In the genomic region with DNA sequence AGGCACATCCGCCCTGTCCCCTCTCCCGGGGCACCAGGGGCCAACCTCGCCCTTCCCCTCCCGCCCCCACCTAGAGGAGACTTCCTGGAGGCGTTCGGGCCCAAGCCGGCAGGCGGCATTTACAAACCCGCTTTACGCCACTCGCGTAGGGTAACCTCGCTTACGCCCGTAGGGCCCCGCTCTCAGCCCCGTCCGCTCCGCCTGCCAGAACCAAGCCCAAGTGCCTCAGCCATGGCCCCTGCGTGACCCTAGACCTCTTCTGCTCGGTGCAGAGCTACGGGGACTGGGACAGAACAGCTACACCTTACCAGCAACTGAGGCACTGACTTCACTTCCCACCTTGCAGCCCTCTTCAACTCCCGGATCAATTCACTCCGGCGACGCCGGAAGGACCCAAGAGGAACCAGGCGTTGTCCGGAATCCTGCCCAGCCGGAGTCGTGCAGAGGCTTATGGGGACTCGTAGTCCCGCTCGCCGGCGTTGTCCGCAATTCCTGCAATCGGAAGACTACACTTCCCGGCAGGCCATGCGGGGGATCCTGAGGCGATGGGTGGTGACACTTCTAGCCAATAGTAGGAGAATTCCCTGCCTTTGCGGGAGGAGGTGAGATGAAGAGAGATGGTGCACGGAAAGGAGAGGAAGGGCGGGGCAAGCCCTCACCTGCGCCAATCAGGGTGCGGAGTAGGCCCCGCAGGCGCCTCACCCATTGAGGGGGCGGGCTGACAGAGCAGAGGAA, we compare ENCODE assay signal across 8 cellular contexts. TPM values are rescaled to one million over a fixed set of nuclear protein-coding genes. Genes with fewer than 3 reads are reported as not detected.
DNase-seq lines count a peak whose midpoint lies in the region; ATAC-seq and TF ChIP-seq lines count a peak whose summit lies in the region.

A gene (minus strand): TSS at position 395 of the 735 bp plus-strand sequence. CDS start 14,735 bp downstream, outside the sequence.

- H3K27me3 ChIP-seq in mammary epithelial cell (ENCODE audit: insufficient read depth, low read length) = no peaks in the 10 kb centered on the region
- H3K27me3 ChIP-seq in skeletal muscle tissue (ENCODE audit: control insufficient read depth in 3 of 3, insufficient read depth in 3 of 3, low read length in 3 of 3) = no peaks in the 10 kb centered on the region

- H3K9ac ChIP-seq in mammary epithelial cell (ENCODE audit: insufficient read depth, low read length) (peak within 1 kb of the TSS; percentile 88), skeletal muscle tissue (ENCODE audit: low read depth in 1 of 3, low read length in 3 of 3) (peak within 1 kb of the TSS; percentile 92 to 94 (median 93))

- H3K4me1 ChIP-seq in mammary epithelial cell (ENCODE audit: insufficient read depth, low read length) (no peaks in the 10 kb centered on the region), skeletal muscle tissue (ENCODE audit: control insufficient read depth in 3 of 3, insufficient read depth in 3 of 3, low read length in 3 of 3) (peaks cover 0 to 30% (median 9%) of the 10 kb centered on the region in 3 donors)

- TSS peak; percentile 35 for BruUV-seq in mammary epithelial cell (replicated peaks; lab: Mats Ljungman, UMichigan)

- peaks cover 11% of the 10 kb centered on the region for H4K20me1 ChIP-seq in mammary epithelial cell (ENCODE audit: insufficient read depth, low read length)

- DNase-seq in AG08395 (ENCODE audit: low spot score) (peak; percentile 93), NCI-H2196 treated with DMSO at 0.1 percent for 48 hours (lab: John Stamatoyannopoulos, UW; ENCODE audit: unreplicated experiment) (peak; percentile 100), mammary epithelial cell (peak; percentile 99)

- intact Hi-C loops in mammary epithelial cell (cut with micrococcal nuclease) = loop anchor here (2.0 to 10.0 kb wide), 3 partner anchors 148 to 360 kb away; a partner anchor contains a TSS

- peaks cover 59% of the 10 kb centered on the region for H3K79me2 ChIP-seq in mammary epithelial cell (ENCODE audit: insufficient read depth, low read length)

- H3K4me3 ChIP-seq in mammary epithelial cell (replicated peaks in 1 of 3; ENCODE audit: insufficient read depth in 1 of 3, low read depth in 2 of 3, low read length in 3 of 3) = peak within 1 kb of the TSS; percentile 84 to 97 (median 89)
- H3K4me3 ChIP-seq in iPS-18c (ENCODE audit: insufficient read depth, low read depth, low read length) = peak within 1 kb of the TSS; percentile 98
- peak within 1 kb of the TSS; percentile 93 to 95 (median 95) for H3K4me3 ChIP-seq in skeletal muscle tissue (ENCODE audit: low read length in 3 of 3)

- ATAC-seq in GM18907 (IDR thresholded peaks at IDR 0.05; ENCODE audit: unreplicated experiment) (peak; percentile 92), HG03139 (IDR thresholded peaks at IDR 0.05; ENCODE audit: unreplicated experiment) (peak; percentile 87)

- H3K4me2 ChIP-seq in mammary epithelial cell (ENCODE audit: insufficient read depth, low read depth, low read length) = peak within 1 kb of the TSS; percentile 97

- H2AFZ ChIP-seq in mammary epithelial cell (ENCODE audit: low read depth, low read length) = peak within 1 kb of the TSS; percentile 96

- TF ChIP-seq CTCF in VCaP (conservative IDR thresholded peaks at IDR 0.05) = no peak
- no peak for TF ChIP-seq CTCF in mammary epithelial cell (conservative IDR thresholded peaks at IDR 0.05 in 1 of 2, IDR thresholded peaks at IDR 0.05 in 1 of 2; ENCODE audit: extremely low read depth in 1 of 2, insufficient read depth in 1 of 2, low read depth in 1 of 2, low read length in 2 of 2)

- 3% methylated on average over 32 of the region's 49 CpGs for WGBS in mammary epithelial cell (ENCODE audit: low coverage, missing lambda C conversion rate)

- in situ Hi-C loops in mammary epithelial cell (cut with MboI; ENCODE audit: low sequenced_read_pairs in 2 of 2) = no loop called here

- H3K9me3 ChIP-seq in mammary epithelial cell (replicated peaks; ENCODE audit: insufficient read depth, low read length) = no peaks in the 10 kb centered on the region
- no peaks in the 10 kb centered on the region for H3K9me3 ChIP-seq in iPS-18c (ENCODE audit: control insufficient read depth, insufficient read depth, low read length)
- H3K9me3 ChIP-seq in skeletal muscle tissue (ENCODE audit: control insufficient read depth in 3 of 3, low read length in 3 of 3) = no peaks in the 10 kb centered on the region

- dilution Hi-C loops in mammary epithelial cell (cut with HindIII; ENCODE audit: low sequenced_read_pairs) = no loop called here

- H3K36me3 ChIP-seq in mammary epithelial cell (ENCODE audit: insufficient read depth, low read length) (no peaks in the 10 kb centered on the region), skeletal muscle tissue (ENCODE audit: control insufficient read depth in 3 of 3, insufficient read depth in 3 of 3, low read length in 3 of 3) (no peaks in the 10 kb centered on the region)

- CTCF ChIA-PET in mammary epithelial cell (lab: Charles Lee; ENCODE audit: low non-redundant PET) = no interaction called here

- peak within 1 kb of the TSS; percentile 84 for H3K27ac ChIP-seq in VCaP
- peak within 1 kb of the TSS; percentile 79 for H3K27ac ChIP-seq in mammary epithelial cell (ENCODE audit: insufficient read depth, low read depth, low read length)
- peak within 1 kb of the TSS; percentile 87 for H3K27ac ChIP-seq in skeletal muscle tissue (ENCODE audit: low read depth, low read length)

RNA-seq across cellular contexts. Expression of the gene that starts here (rescaled TPM):
- total RNA-seq in mammary epithelial cell (10 to 100 TPM; 70.8 to 76.1 TPM), skeletal muscle tissue (37.1 TPM)
- 62.4 TPM for polyA plus RNA-seq in mammary epithelial cell
- polyA minus RNA-seq in mammary epithelial cell = 27.5 TPM

Comparison
In these comparisons a context has a peak if more than half of its experiments do, and no peak if none do; other contexts are left out.
1. Peak in every context shown above with its lines: DNase-seq, ATAC-seq, H3K4me3 ChIP-seq and H3K27ac ChIP-seq.